ENCODE assay signal across 9 cellular contexts in genomic region chr9:120925535-120926396, GRCh38. TPM values are rescaled to one million over a fixed set of nuclear protein-coding genes. Genes with fewer than 3 reads are reported as not detected.
DNase-seq lines count a peak whose midpoint lies in the region; ATAC-seq and TF ChIP-seq lines count a peak whose summit lies in the region.
"Had no signal": no experiment of that assay in that cellular context is flagged by ENCODE, and none has a peak within 500 bp of the region (broad histone marks: within the 10 kb centered on the region; RNA-seq: fewer than 3 reads in every experiment).

No MANE protein-coding gene starts in this region.

- H3K36me3 Mint-ChIP-seq in activated T-cell treated with anti-CD3 and anti-CD28 coated beads, Interleukin-2, amount 50 U/mL, for 4 hours (ENCODE audit: insufficient read depth) = peaks cover 45% of the 10 kb centered on the region

- ATAC-seq in GM21423 (IDR thresholded peaks at IDR 0.05; ENCODE audit: unreplicated experiment) = peak; percentile 28
- ATAC-seq in activated T-cell treated with anti-CD3 and anti-CD28 coated beads, Interleukin-2, amount 50 U/mL, for 4 hours = peak; percentile 70 to 72
- ATAC-seq in right cardiac atrium = peak; percentile 58 to 66
- ATAC-seq: HCT116 had no signal

- peaks cover 62 to 71% (median 66%) of the 10 kb centered on the region in 10 experiments for H3K4me1 ChIP-seq in BLaER1 treated with 17β-estradiol and CSF1 and Interleukin-3, amounts not matched to agents 10 nM and 100 nM
- H3K4me1 ChIP-seq in Loucy (ENCODE audit: insufficient read depth, low read length, poor library complexity, severe bottlenecking) = peaks cover 60% of the 10 kb centered on the region
- H3K4me1 ChIP-seq in right cardiac atrium (ENCODE audit: control insufficient read depth, insufficient read depth, low read length) = peaks cover 2% of the 10 kb centered on the region

- H3K79me2 ChIP-seq in Loucy (ENCODE audit: insufficient read depth, low read length) = peaks cover 9% of the 10 kb centered on the region; the same call in 1 of the 2 replicates

- peak overlapping the region; percentile 45 to 99 (median 96) for H3K4me2 ChIP-seq in BLaER1 treated with 17β-estradiol and CSF1 and Interleukin-3, amounts not matched to agents 10 nM and 100 nM
- peak overlapping the region; percentile 52 for H3K4me2 ChIP-seq in Loucy (ENCODE audit: low read depth, low read length, poor library complexity, severe bottlenecking)

- H3K4me3 ChIP-seq in BLaER1 treated with 17β-estradiol and CSF1 and Interleukin-3, amounts not matched to agents 10 nM and 100 nM = peak overlapping the region in 1 of 10 experiments; percentile 1; a peak in 1 of 20 replicates
- H3K4me3 ChIP-seq in Loucy (ENCODE audit: low read length, poor library complexity, severe bottlenecking) = peak overlapping the region; percentile 8
- H3K4me3 ChIP-seq in right cardiac atrium (ENCODE audit: low read length) = no peak overlapping the region

- no peaks in the 10 kb centered on the region for H4K20me1 ChIP-seq in BLaER1 treated with 17β-estradiol and CSF1 and Interleukin-3, amounts not matched to agents 10 nM and 100 nM
- H4K20me1 ChIP-seq in Loucy (ENCODE audit: insufficient read depth, low read length, poor library complexity, severe bottlenecking) = no peaks in the 10 kb centered on the region

- peak overlapping the region; percentile 93 for H3K4me3 Mint-ChIP-seq in activated T-cell treated with anti-CD3 and anti-CD28 coated beads, Interleukin-2, amount 50 U/mL, for 4 hours

- no peaks in the 10 kb centered on the region for H3K9me3 Mint-ChIP-seq in activated T-cell treated with anti-CD3 and anti-CD28 coated beads, Interleukin-2, amount 50 U/mL, for 4 hours

- H3K4me1 Mint-ChIP-seq in activated T-cell treated with anti-CD3 and anti-CD28 coated beads, Interleukin-2, amount 50 U/mL, for 4 hours (ENCODE audit: low read depth) = peaks cover 71% of the 10 kb centered on the region

- H3K9me2 ChIP-seq in Loucy (replicated peaks; ENCODE audit: low read depth, low read length) = no peaks in the 10 kb centered on the region

- 59% methylated on average over 13 of the region's 13 CpGs for WGBS in right cardiac atrium

- H3K9me3 ChIP-seq in BLaER1 treated with 17β-estradiol and CSF1 and Interleukin-3, amounts not matched to agents 10 nM and 100 nM (replicated peaks in 1 of 11) = 0 out of 22 replicates have a peak, but pooled peaks cover 0 to 3% (median 0%) of the 10 kb centered on the region in 11 experiments
- H3K9me3 ChIP-seq in Loucy (ENCODE audit: insufficient read depth, low read depth, low read length) (no peaks in the 10 kb centered on the region), right cardiac atrium (ENCODE audit: control insufficient read depth, low read length) (no peaks in the 10 kb centered on the region)

- H3F3A ChIP-seq in Loucy (ENCODE audit: low read depth) = no peaks in the 10 kb centered on the region; the same call in 1 of the 2 replicates

- H3K27me3 ChIP-seq in BLaER1 treated with 17β-estradiol and CSF1 and Interleukin-3, amounts not matched to agents 10 nM and 100 nM = no peaks in the 10 kb centered on the region
- H3K27me3 ChIP-seq in Loucy (ENCODE audit: insufficient read depth, low read length, poor library complexity, severe bottlenecking) (no peaks in the 10 kb centered on the region), right cardiac atrium (ENCODE audit: control insufficient read depth, insufficient read depth) (no peaks in the 10 kb centered on the region)

- H3K9ac ChIP-seq in BLaER1 treated with 17β-estradiol and CSF1 and Interleukin-3, amounts not matched to agents 10 nM and 100 nM = peak overlapping the region in 10 of 11 experiments; percentile 34 to 70 (median 54); a peak in 16 of 22 replicates
- peak overlapping the region; percentile 61 for H3K9ac ChIP-seq in Loucy (ENCODE audit: low read depth, low read length, poor library complexity, severe bottlenecking)

- DNase-seq in activated T-cell treated with anti-CD3 and anti-CD28 coated beads, Interleukin-2, amount 50 U/mL, for 4 hours = peak; percentile 84
- peak; percentile 81 to 84 (median 84) for DNase-seq in right cardiac atrium
- DNase-seq in stimulated activated CD4-positive, alpha-beta T cell treated with anti-CD3 and anti-CD28 coated beads, Interleukin-4, amount 100 ng/mL, for 48 hours (ENCODE audit: low read depth in 2 of 2) = peak; percentile 71 to 85
- no peak for DNase-seq in GM19240 (ENCODE audit: insufficient read length, low spot score)
- no peak for DNase-seq in DMS153 treated with DMSO at 0.1 percent for 48 hours (lab: John Stamatoyannopoulos, UW; ENCODE audit: unreplicated experiment)

- no peak overlapping the region for H2AFZ ChIP-seq in Loucy (ENCODE audit: low read length)

- H3K27me3 Mint-ChIP-seq in activated T-cell treated with anti-CD3 and anti-CD28 coated beads, Interleukin-2, amount 50 U/mL, for 4 hours (ENCODE audit: low read depth) = no peaks in the 10 kb centered on the region

- no peak for TF ChIP-seq CTCF in Loucy (conservative IDR thresholded peaks at IDR 0.05; ENCODE audit: low read length)

- H3K27ac ChIP-seq in BLaER1 treated with 17β-estradiol and CSF1 and Interleukin-3, amounts not matched to agents 10 nM and 100 nM = peak overlapping the region in 10 of 11 experiments; percentile 51 to 93 (median 75); a peak in 21 of 22 replicates
- H3K27ac ChIP-seq in right cardiac atrium (ENCODE audit: low read length) = peak overlapping the region; percentile 71

- no peaks in the 10 kb centered on the region for H3K36me3 ChIP-seq in BLaER1 treated with 17β-estradiol and CSF1 and Interleukin-3, amounts not matched to agents 10 nM and 100 nM
- H3K36me3 ChIP-seq in Loucy (ENCODE audit: insufficient read depth, low read length) = no peaks in the 10 kb centered on the region

- intact Hi-C loops in right cardiac atrium (cut with DNase I) = loop anchor here in 1 of 4 donors (5.0 kb wide), 1 partner anchor 53 kb away; no protein-coding TSS in a partner anchor

RNA-seq across cellular contexts. Expression of gene TRAF1, which starts 0.8 kb away (rescaled TPM):
- total RNA-seq in activated T-cell treated with anti-CD3 and anti-CD28 coated beads, Interleukin-2, amount 50 U/mL, for 4 hours = 100 to 1,000 TPM; 256 to 343 (median 265) TPM
- 1 to 10 TPM; 4.1 to 6.1 (median 5.1) TPM for total RNA-seq in right cardiac atrium
- polyA plus RNA-seq in right cardiac atrium = 3.9 TPM

RNA-seq across cellular contexts. Expression of gene PHF19, which starts 48.8 kb away (rescaled TPM):
- 10 to 100 TPM; 59.2 to 75.1 (median 64.8) TPM for total RNA-seq in activated T-cell treated with anti-CD3 and anti-CD28 coated beads, Interleukin-2, amount 50 U/mL, for 4 hours
- total RNA-seq in right cardiac atrium = 10 to 100 TPM; 16.0 to 21.3 (median 19.7) TPM
- polyA plus RNA-seq in right cardiac atrium = 16.2 TPM

Comparison
In these comparisons a context has a peak if more than half of its experiments do, and no peak if none do; other contexts are left out.
1. DNase-seq: peak in activated T-cell treated with anti-CD3 and anti-CD28 coated beads, Interleukin-2, amount 50 U/mL, for 4 hours (single experiment), right cardiac atrium (3 of 3) and stimulated activated CD4-positive, alpha-beta T cell treated with anti-CD3 and anti-CD28 coated beads, Interleukin-4, amount 100 ng/mL, for 48 hours (2 of 2); none in GM19240 (single experiment) and DMS153 treated with DMSO at 0.1 percent for 48 hours (single experiment).
2. RNA of gene TRAF1, which starts 0.8 kb away (total RNA-seq): 256 to 343 TPM in activated T-cell treated with anti-CD3 and anti-CD28 coated beads, Interleukin-2, amount 50 U/mL, for 4 hours; 4.1 to 6.1 TPM in right cardiac atrium; every median in the first group is over 10 times any median in the second.
3. Peak in every context shown above with its lines, with median percentiles within 50 percentile points of each other: ATAC-seq.